1 cellular context compared by ENCODE assay signal in genomic region chr18:31952223-31952622, GRCh38.
TF ChIP-seq lines count a peak whose summit lies in the region.

No MANE protein-coding gene starts in this region.

TF ChIP-seq in HepG2, 621 proteins besides CTCF, POLR2A, EP300 and RAD21:
- TF ChIP-seq SIX1 (CRISPR knock-in tag; IDR thresholded peaks at IDR 0.05; ENCODE audit: borderline replicate concordance) (no peak), ZFP36L2 (CRISPR knock-in tag; IDR thresholded peaks at IDR 0.05) (no peak), ZNF441 (CRISPR knock-in tag; IDR thresholded peaks at IDR 0.05; ENCODE audit: borderline replicate concordance) (peak; percentile 95), ZNF776 (CRISPR knock-in tag; IDR thresholded peaks at IDR 0.05) (no peak), ARNT (IDR thresholded peaks at IDR 0.05) (no peak), ZNF773 (CRISPR knock-in tag; IDR thresholded peaks at IDR 0.05; ENCODE audit: borderline replicate concordance) (no peak)
